Comparison of ENCODE assay signal across 8 cellular contexts in genomic region chr11:9972917-9973504, GRCh38.
DNase-seq lines count a peak whose midpoint lies in the region; ATAC-seq, FAIRE-seq and TF ChIP-seq lines count a peak whose summit lies in the region.

No MANE protein-coding gene starts in this region.

- H3K27ac Mint-ChIP-seq in astrocyte (ENCODE audit: unreplicated experiment) = peak overlapping the region; percentile 63
- no peak overlapping the region for H3K27ac Mint-ChIP-seq in stimulated activated effector memory CD8-positive, alpha-beta T cell treated with anti-CD3 and anti-CD28 coated beads, Interleukin-12 subunit alpha, Interleukin-12 subunit beta, amount 100 ng/mL, for 72 hours

- no peaks in the 10 kb centered on the region for H3K27me3 Mint-ChIP-seq in astrocyte (ENCODE audit: low read depth, unreplicated experiment)

- TF ChIP-seq CTCF in astrocyte (IDR thresholded peaks at IDR 0.05; ENCODE audit: insufficient read depth, low read depth, low read length) = peak; percentile 82

- H3K79me2 ChIP-seq in astrocyte (ENCODE audit: insufficient read depth, low read length) = no peaks in the 10 kb centered on the region

- H3K4me3 ChIP-seq in astrocyte (ENCODE audit: insufficient read depth, low read depth, low read length) = no peak overlapping the region
- H3K4me3 ChIP-seq in iPS-20b (ENCODE audit: low read length) = no peak overlapping the region

- H3K36me3 Mint-ChIP-seq in astrocyte (ENCODE audit: low read depth, unreplicated experiment) = peaks cover 4% of the 10 kb centered on the region
- no peaks in the 10 kb centered on the region for H3K36me3 Mint-ChIP-seq in stimulated activated effector memory CD8-positive, alpha-beta T cell treated with anti-CD3 and anti-CD28 coated beads, Interleukin-12 subunit alpha, Interleukin-12 subunit beta, amount 100 ng/mL, for 72 hours

- H3K9me3 Mint-ChIP-seq in astrocyte (ENCODE audit: unreplicated experiment) = no peaks in the 10 kb centered on the region
- no peaks in the 10 kb centered on the region for H3K9me3 Mint-ChIP-seq in stimulated activated effector memory CD8-positive, alpha-beta T cell treated with anti-CD3 and anti-CD28 coated beads, Interleukin-12 subunit alpha, Interleukin-12 subunit beta, amount 100 ng/mL, for 72 hours

- H3K4me3 Mint-ChIP-seq in astrocyte (ENCODE audit: unreplicated experiment) = no peak overlapping the region
- no peak overlapping the region for H3K4me3 Mint-ChIP-seq in stimulated activated effector memory CD8-positive, alpha-beta T cell treated with anti-CD3 and anti-CD28 coated beads, Interleukin-12 subunit alpha, Interleukin-12 subunit beta, amount 100 ng/mL, for 72 hours

- H3K27ac ChIP-seq in astrocyte (ENCODE audit: low read depth, low read length) (no peak overlapping the region), iPS-20b (ENCODE audit: low read length) (no peak overlapping the region)

- H4K20me1 ChIP-seq in astrocyte (ENCODE audit: insufficient read depth, low read length) = no peaks in the 10 kb centered on the region

- H2AFZ ChIP-seq in astrocyte (ENCODE audit: low read depth, low read length) = no peak overlapping the region

- ATAC-seq in GM21619 (IDR thresholded peaks at IDR 0.05; ENCODE audit: unreplicated experiment) (peak; percentile 70), HG03460 (IDR thresholded peaks at IDR 0.05; ENCODE audit: unreplicated experiment) (no peak)
- peak; percentile 70 for ATAC-seq in stimulated activated effector memory CD8-positive, alpha-beta T cell treated with anti-CD3 and anti-CD28 coated beads, Interleukin-12 subunit alpha, Interleukin-12 subunit beta, amount 100 ng/mL, for 72 hours

- H3K36me3 ChIP-seq in astrocyte (ENCODE audit: insufficient read depth, low read length) (peaks cover 2% of the 10 kb centered on the region), iPS-20b (ENCODE audit: insufficient read depth, low read depth, low read length) (no peaks in the 10 kb centered on the region; the same call in 1 of the 2 replicates)

- H3K4me1 ChIP-seq in astrocyte (ENCODE audit: insufficient read depth, low read length) (peaks cover 6% of the 10 kb centered on the region), iPS-20b (ENCODE audit: insufficient read depth, low read length) (peaks cover 15% of the 10 kb centered on the region; the same call in 1 of the 2 replicates)

- H3K4me2 ChIP-seq in astrocyte (ENCODE audit: low read length) = no peak overlapping the region

- peaks cover 24% of the 10 kb centered on the region for H3K4me1 Mint-ChIP-seq in astrocyte (ENCODE audit: low read depth, unreplicated experiment)
- H3K4me1 Mint-ChIP-seq in stimulated activated effector memory CD8-positive, alpha-beta T cell treated with anti-CD3 and anti-CD28 coated beads, Interleukin-12 subunit alpha, Interleukin-12 subunit beta, amount 100 ng/mL, for 72 hours = no peaks in the 10 kb centered on the region

- no peaks in the 10 kb centered on the region for H3K9me3 ChIP-seq in astrocyte (ENCODE audit: insufficient read depth, low read depth, low read length)
- H3K9me3 ChIP-seq in iPS-20b (ENCODE audit: insufficient read depth, low read depth, low read length) = no peaks in the 10 kb centered on the region

- FAIRE-seq in astrocyte (lab: Jason Lieb, UNC) = peak; percentile 85

- no peak overlapping the region for H3K9ac ChIP-seq in astrocyte (ENCODE audit: low read length)
- 0 out of 2 replicates have a peak overlapping the region, but pooled peaks have one; percentile 1 for H3K9ac ChIP-seq in iPS-20b (ENCODE audit: low read depth, low read length)

- DNase-seq in DMS53 (lab: John Stamatoyannopoulos, UW) (peak; percentile 69), NCI-H460 (ENCODE audit: extremely low read depth, low read depth) (peak; percentile 27), astrocyte (ENCODE audit: low read depth) (no peak), NCI-H2171 treated with DMSO at 0.1 percent for 48 hours (lab: John Stamatoyannopoulos, UW) (no peak)
- DNase-seq in stimulated activated effector memory CD8-positive, alpha-beta T cell treated with anti-CD3 and anti-CD28 coated beads, Interleukin-12 subunit alpha, Interleukin-12 subunit beta, amount 100 ng/mL, for 72 hours (ENCODE audit: low spot score in 2 of 2) = no peak

- H3K27me3 ChIP-seq in astrocyte (ENCODE audit: insufficient read depth, low read length) (no peaks in the 10 kb centered on the region), iPS-20b (ENCODE audit: insufficient read depth, low read length) (no peaks in the 10 kb centered on the region)

Comparison
In these comparisons a context has a peak if more than half of its experiments do, and no peak if none do; other contexts are left out.
1. DNase-seq: peak in DMS53 (single experiment) and NCI-H460 (single experiment); none in astrocyte (single experiment), stimulated activated effector memory CD8-positive, alpha-beta T cell treated with anti-CD3 and anti-CD28 coated beads, Interleukin-12 subunit alpha, Interleukin-12 subunit beta, amount 100 ng/mL, for 72 hours (0 of 2) and NCI-H2171 treated with DMSO at 0.1 percent for 48 hours (single experiment).